ENCODE assay signal across 1 cellular context in the genomic region with DNA sequence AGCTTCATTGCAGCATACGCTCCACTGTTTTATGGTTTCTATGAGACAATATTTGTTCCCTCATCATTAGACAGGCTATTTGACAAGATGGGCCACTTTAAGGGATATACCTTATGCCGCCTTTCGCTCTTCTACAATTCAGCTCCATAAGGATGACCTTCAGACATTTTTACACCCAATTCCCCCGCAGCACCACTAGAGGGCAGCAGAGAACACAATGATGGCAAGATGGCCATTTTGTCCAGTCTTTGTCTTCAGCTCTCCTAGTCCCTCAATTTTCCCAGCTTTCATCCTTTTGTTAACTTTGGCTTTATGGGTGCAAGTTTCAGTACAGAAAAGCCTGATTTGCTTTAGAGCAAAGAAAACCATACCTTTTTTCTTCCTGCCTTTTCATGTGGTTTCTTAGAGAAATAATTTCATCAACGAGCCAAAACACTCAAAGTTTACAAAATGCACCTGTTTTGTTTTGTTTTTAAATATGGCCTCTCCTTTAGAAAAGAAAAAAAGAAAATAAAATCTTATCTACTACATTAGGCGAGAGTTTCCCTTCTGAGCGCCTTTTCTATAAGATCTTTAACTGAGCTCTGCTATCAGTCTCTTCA.
TF ChIP-seq lines count a peak whose summit lies in the region.

No MANE protein-coding gene starts in this region.

TF ChIP-seq in HepG2, 621 proteins besides CTCF, POLR2A, EP300 and RAD21 (continued from another document and continues in another):
- TF ChIP-seq, protein P1, sequence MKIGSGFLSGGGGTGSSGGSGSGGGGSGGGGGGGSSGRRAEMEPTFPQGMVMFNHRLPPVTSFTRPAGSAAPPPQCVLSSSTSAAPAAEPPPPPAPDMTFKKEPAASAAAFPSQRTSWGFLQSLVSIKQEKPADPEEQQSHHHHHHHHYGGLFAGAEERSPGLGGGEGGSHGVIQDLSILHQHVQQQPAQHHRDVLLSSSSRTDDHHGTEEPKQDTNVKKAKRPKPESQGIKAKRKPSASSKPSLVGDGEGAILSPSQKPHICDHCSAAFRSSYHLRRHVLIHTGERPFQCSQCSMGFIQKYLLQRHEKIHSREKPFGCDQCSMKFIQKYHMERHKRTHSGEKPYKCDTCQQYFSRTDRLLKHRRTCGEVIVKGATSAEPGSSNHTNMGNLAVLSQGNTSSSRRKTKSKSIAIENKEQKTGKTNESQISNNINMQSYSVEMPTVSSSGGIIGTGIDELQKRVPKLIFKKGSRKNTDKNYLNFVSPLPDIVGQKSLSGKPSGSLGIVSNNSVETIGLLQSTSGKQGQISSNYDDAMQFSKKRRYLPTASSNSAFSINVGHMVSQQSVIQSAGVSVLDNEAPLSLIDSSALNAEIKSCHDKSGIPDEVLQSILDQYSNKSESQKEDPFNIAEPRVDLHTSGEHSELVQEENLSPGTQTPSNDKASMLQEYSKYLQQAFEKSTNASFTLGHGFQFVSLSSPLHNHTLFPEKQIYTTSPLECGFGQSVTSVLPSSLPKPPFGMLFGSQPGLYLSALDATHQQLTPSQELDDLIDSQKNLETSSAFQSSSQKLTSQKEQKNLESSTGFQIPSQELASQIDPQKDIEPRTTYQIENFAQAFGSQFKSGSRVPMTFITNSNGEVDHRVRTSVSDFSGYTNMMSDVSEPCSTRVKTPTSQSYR (CRISPR knock-in tag; IDR thresholded peaks at IDR 0.05; ENCODE audit: borderline replicate concordance), result no peak
- no peak for TF ChIP-seq ZFP62 (CRISPR knock-in tag; IDR thresholded peaks at IDR 0.05)
- TF ChIP-seq, protein P2, sequence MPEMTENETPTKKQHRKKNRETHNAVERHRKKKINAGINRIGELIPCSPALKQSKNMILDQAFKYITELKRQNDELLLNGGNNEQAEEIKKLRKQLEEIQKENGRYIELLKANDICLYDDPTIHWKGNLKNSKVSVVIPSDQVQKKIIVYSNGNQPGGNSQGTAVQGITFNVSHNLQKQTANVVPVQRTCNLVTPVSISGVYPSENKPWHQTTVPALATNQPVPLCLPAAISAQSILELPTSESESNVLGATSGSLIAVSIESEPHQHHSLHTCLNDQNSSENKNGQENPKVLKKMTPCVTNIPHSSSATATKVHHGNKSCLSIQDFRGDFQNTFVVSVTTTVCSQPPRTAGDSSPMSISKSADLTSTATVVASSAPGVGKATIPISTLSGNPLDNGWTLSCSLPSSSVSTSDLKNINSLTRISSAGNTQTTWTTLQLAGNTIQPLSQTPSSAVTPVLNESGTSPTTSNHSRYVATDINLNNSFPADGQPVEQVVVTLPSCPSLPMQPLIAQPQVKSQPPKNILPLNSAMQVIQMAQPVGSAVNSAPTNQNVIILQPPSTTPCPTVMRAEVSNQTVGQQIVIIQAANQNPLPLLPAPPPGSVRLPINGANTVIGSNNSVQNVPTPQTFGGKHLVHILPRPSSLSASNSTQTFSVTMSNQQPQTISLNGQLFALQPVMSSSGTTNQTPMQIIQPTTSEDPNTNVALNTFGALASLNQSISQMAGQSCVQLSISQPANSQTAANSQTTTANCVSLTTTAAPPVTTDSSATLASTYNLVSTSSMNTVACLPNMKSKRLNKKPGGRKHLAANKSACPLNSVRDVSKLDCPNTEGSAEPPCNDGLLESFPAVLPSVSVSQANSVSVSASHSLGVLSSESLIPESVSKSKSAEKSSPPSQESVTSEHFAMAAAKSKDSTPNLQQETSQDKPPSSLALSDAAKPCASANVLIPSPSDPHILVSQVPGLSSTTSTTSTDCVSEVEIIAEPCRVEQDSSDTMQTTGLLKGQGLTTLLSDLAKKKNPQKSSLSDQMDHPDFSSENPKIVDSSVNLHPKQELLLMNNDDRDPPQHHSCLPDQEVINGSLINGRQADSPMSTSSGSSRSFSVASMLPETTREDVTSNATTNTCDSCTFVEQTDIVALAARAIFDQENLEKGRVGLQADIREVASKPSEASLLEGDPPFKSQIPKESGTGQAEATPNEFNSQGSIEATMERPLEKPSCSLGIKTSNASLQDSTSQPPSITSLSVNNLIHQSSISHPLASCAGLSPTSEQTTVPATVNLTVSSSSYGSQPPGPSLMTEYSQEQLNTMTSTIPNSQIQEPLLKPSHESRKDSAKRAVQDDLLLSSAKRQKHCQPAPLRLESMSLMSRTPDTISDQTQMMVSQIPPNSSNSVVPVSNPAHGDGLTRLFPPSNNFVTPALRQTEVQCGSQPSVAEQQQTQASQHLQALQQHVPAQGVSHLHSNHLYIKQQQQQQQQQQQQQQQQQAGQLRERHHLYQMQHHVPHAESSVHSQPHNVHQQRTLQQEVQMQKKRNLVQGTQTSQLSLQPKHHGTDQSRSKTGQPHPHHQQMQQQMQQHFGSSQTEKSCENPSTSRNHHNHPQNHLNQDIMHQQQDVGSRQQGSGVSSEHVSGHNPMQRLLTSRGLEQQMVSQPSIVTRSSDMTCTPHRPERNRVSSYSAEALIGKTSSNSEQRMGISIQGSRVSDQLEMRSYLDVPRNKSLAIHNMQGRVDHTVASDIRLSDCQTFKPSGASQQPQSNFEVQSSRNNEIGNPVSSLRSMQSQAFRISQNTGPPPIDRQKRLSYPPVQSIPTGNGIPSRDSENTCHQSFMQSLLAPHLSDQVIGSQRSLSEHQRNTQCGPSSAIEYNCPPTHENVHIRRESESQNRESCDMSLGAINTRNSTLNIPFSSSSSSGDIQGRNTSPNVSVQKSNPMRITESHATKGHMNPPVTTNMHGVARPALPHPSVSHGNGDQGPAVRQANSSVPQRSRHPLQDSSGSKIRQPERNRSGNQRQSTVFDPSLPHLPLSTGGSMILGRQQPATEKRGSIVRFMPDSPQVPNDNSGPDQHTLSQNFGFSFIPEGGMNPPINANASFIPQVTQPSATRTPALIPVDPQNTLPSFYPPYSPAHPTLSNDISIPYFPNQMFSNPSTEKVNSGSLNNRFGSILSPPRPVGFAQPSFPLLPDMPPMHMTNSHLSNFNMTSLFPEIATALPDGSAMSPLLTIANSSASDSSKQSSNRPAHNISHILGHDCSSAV (CRISPR knock-in tag; IDR thresholded peaks at IDR 0.05; ENCODE audit: borderline replicate concordance), result no peak
- TF ChIP-seq SATB2 (CRISPR knock-in tag; IDR thresholded peaks at IDR 0.05), result no peak
- TF ChIP-seq GATAD2A (CRISPR knock-in tag; IDR thresholded peaks at IDR 0.05), result peak; percentile 55
- TF ChIP-seq ZNF547 (CRISPR knock-in tag; IDR thresholded peaks at IDR 0.05), result no peak
- TF ChIP-seq XBP1 (CRISPR knock-in tag; IDR thresholded peaks at IDR 0.05), result no peak
- no peak for TF ChIP-seq CHD4 (IDR thresholded peaks at IDR 0.05; ENCODE audit: borderline replicate concordance, low read length)
- no peak for TF ChIP-seq ZNF878 (CRISPR knock-in tag; IDR thresholded peaks at IDR 0.05)
- no peak for TF ChIP-seq ZNF850 (CRISPR knock-in tag; conservative IDR thresholded peaks at IDR 0.05)
- TF ChIP-seq ZNF350 (CRISPR knock-in tag; IDR thresholded peaks at IDR 0.05; ENCODE audit: borderline replicate concordance, low read depth), result no peak
- no peak for TF ChIP-seq ZNF235 (CRISPR knock-in tag; IDR thresholded peaks at IDR 0.05; ENCODE audit: borderline replicate concordance)
- peak; percentile 71; the same call in 1 of the 2 replicates for TF ChIP-seq REPIN1 (CRISPR knock-in tag; IDR thresholded peaks at IDR 0.05; ENCODE audit: borderline replicate concordance, low read depth)
- no peak for TF ChIP-seq SMAD1 (CRISPR knock-in tag; IDR thresholded peaks at IDR 0.05; ENCODE audit: borderline replicate concordance, low read depth)
- TF ChIP-seq, protein P3, sequence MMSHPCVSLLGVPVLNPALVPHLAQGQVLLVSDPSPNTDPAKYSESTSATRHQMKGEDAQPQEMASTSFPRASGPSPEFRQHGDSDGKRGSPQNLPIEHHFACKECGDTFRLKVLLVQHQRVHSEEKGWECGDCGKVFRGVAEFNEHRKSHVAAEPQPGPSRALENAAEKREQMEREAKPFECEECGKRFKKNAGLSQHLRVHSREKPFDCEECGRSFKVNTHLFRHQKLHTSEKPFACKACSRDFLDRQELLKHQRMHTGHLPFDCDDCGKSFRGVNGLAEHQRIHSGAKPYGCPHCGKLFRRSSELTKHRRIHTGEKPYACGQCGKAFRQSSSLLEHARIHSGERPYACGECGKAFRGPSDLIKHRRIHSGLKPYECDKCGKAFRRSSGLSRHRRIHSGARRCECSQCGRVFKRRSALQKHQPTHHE (CRISPR knock-in tag; IDR thresholded peaks at IDR 0.05; ENCODE audit: borderline replicate concordance), result no peak
- TF ChIP-seq ZNF572 (CRISPR knock-in tag; IDR thresholded peaks at IDR 0.05), result no peak
- no peak for TF ChIP-seq ZNF121 (CRISPR knock-in tag; IDR thresholded peaks at IDR 0.05)
- no peak for TF ChIP-seq MZF1 (CRISPR knock-in tag; IDR thresholded peaks at IDR 0.05; ENCODE audit: borderline replicate concordance)
- no peak for TF ChIP-seq ZNF556 (CRISPR knock-in tag; IDR thresholded peaks at IDR 0.05; ENCODE audit: borderline replicate concordance)
- TF ChIP-seq, protein P4, sequence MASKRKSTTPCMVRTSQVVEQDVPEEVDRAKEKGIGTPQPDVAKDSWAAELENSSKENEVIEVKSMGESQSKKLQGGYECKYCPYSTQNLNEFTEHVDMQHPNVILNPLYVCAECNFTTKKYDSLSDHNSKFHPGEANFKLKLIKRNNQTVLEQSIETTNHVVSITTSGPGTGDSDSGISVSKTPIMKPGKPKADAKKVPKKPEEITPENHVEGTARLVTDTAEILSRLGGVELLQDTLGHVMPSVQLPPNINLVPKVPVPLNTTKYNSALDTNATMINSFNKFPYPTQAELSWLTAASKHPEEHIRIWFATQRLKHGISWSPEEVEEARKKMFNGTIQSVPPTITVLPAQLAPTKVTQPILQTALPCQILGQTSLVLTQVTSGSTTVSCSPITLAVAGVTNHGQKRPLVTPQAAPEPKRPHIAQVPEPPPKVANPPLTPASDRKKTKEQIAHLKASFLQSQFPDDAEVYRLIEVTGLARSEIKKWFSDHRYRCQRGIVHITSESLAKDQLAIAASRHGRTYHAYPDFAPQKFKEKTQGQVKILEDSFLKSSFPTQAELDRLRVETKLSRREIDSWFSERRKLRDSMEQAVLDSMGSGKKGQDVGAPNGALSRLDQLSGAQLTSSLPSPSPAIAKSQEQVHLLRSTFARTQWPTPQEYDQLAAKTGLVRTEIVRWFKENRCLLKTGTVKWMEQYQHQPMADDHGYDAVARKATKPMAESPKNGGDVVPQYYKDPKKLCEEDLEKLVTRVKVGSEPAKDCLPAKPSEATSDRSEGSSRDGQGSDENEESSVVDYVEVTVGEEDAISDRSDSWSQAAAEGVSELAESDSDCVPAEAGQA (IDR thresholded peaks at IDR 0.05; ENCODE audit: low read depth), result no peak
- TF ChIP-seq, protein P4 (CRISPR knock-in tag; IDR thresholded peaks at IDR 0.05; ENCODE audit: borderline replicate concordance), result no peak
- no peak for TF ChIP-seq EHMT2 (IDR thresholded peaks at IDR 0.05; ENCODE audit: borderline replicate concordance, low read depth, low read length)
- TF ChIP-seq DMAP1 (CRISPR knock-in tag; IDR thresholded peaks at IDR 0.05), result no peak
- TF ChIP-seq, protein P5, sequence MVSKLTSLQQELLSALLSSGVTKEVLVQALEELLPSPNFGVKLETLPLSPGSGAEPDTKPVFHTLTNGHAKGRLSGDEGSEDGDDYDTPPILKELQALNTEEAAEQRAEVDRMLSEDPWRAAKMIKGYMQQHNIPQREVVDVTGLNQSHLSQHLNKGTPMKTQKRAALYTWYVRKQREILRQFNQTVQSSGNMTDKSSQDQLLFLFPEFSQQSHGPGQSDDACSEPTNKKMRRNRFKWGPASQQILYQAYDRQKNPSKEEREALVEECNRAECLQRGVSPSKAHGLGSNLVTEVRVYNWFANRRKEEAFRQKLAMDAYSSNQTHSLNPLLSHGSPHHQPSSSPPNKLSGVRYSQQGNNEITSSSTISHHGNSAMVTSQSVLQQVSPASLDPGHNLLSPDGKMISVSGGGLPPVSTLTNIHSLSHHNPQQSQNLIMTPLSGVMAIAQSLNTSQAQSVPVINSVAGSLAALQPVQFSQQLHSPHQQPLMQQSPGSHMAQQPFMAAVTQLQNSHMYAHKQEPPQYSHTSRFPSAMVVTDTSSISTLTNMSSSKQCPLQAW (CRISPR knock-in tag; IDR thresholded peaks at IDR 0.05), result no peak
- peak; percentile 26; the same call in 1 of the 2 replicates for TF ChIP-seq YEATS2 (CRISPR knock-in tag; IDR thresholded peaks at IDR 0.05; ENCODE audit: borderline replicate concordance)
- TF ChIP-seq ZSCAN9 (CRISPR knock-in tag; IDR thresholded peaks at IDR 0.05; ENCODE audit: borderline replicate concordance), result peak; percentile 84
- no peak for TF ChIP-seq ZNF557 (CRISPR knock-in tag; IDR thresholded peaks at IDR 0.05)
- no peak for TF ChIP-seq SNAI1 (CRISPR knock-in tag; IDR thresholded peaks at IDR 0.05; ENCODE audit: borderline replicate concordance)
